Comparison of ENCODE assay signal across 15 cellular contexts in genomic region chr4:139020384-139020783, GRCh38. TPM values are rescaled to one million over a fixed set of nuclear protein-coding genes. Genes with fewer than 3 reads are reported as not detected.
DNase-seq lines count a peak whose midpoint lies in the region; ATAC-seq and TF ChIP-seq lines count a peak whose summit lies in the region.
"Had no signal": no experiment of that assay in that cellular context is flagged by ENCODE, and none has a peak within 500 bp of the region (broad histone marks: within the 10 kb centered on the region; RNA-seq: fewer than 3 reads in every experiment).

No MANE protein-coding gene starts in this region.

- H2BK120ac ChIP-seq in mesenchymal stem cell (ENCODE audit: low read depth, low read length): no peak overlapping the region

- no peak for TF ChIP-seq CTCF in HFF-Myc (IDR thresholded peaks at IDR 0.05; ENCODE audit: low read depth, low read length, missing control alignments)

- H2AFZ ChIP-seq in mesenchymal stem cell (ENCODE audit: low read depth, low read length): no peak overlapping the region

- peak overlapping the region; percentile 63 for H3K4me2 ChIP-seq in mesenchymal stem cell (ENCODE audit: low read length, poor library complexity, severe bottlenecking)

- H3K4me1 Mint-ChIP-seq in effector memory CD8-positive, alpha-beta T cell (ENCODE audit: low read depth in 2 of 2): peaks cover 6 to 8% of the 10 kb centered on the region in 2 donors
- H3K4me1 Mint-ChIP-seq in activated T-helper 2 cell treated with anti-CD3 and anti-CD28 coated beads, Interferon-gamma antibody, Interleukin-2, Interleukin-4, amounts not matched to agents 10 μg/mL and 5 μg/mL and 100 μg/mL, durations not matched to agents 14 hours and 24 hours and 36 hours (ENCODE audit: low read depth): peaks cover 31% of the 10 kb centered on the region

- no peak overlapping the region for H4K8ac ChIP-seq in mesenchymal stem cell (ENCODE audit: low read length)

- H3K4me3 Mint-ChIP-seq in effector memory CD8-positive, alpha-beta T cell: no peak overlapping the region
- no peak overlapping the region for H3K4me3 Mint-ChIP-seq in activated T-helper 2 cell treated with anti-CD3 and anti-CD28 coated beads, Interferon-gamma antibody, Interleukin-2, Interleukin-4, amounts not matched to agents 10 μg/mL and 5 μg/mL and 100 μg/mL, durations not matched to agents 14 hours and 24 hours and 36 hours (ENCODE audit: low read depth)
- H3K4me3 Mint-ChIP-seq: dendritic cell treated with granulocyte-macrophage colony-stimulating factor and Interleukin-4, amounts not matched to agents 40 ng/mL and 50 ng/mL, for 4 days had no signal

- H2AK5ac ChIP-seq in mesenchymal stem cell (ENCODE audit: low read length, severe bottlenecking): peak overlapping the region; percentile 59

- H3K27me3 ChIP-seq in mesenchymal stem cell (ENCODE audit: control insufficient read depth in 1 of 2, insufficient read depth in 1 of 2, low read length in 2 of 2): no peaks in the 10 kb centered on the region

- H3K14ac ChIP-seq in mesenchymal stem cell (ENCODE audit: low read length in 2 of 2): no peak overlapping the region

- no peak for ATAC-seq in effector memory CD8-positive, alpha-beta T cell (replicated peaks)
- ATAC-seq: sciatic nerve had no signal

- H3K36me3 Mint-ChIP-seq in effector memory CD8-positive, alpha-beta T cell (ENCODE audit: insufficient read depth): peaks cover 19% of the 10 kb centered on the region
- peaks cover 34% of the 10 kb centered on the region for H3K36me3 Mint-ChIP-seq in activated T-helper 2 cell treated with anti-CD3 and anti-CD28 coated beads, Interferon-gamma antibody, Interleukin-2, Interleukin-4, amounts not matched to agents 10 μg/mL and 5 μg/mL and 100 μg/mL, durations not matched to agents 14 hours and 24 hours and 36 hours (ENCODE audit: low read depth)

- no peak overlapping the region for H3K18ac ChIP-seq in mesenchymal stem cell (ENCODE audit: low read depth in 1 of 2, low read length in 2 of 2)

- peak overlapping the region; percentile 10 for H3K27ac ChIP-seq in mesenchymal stem cell (ENCODE audit: low read length, poor library complexity, severe bottlenecking)

- no peaks in the 10 kb centered on the region for H3K27me3 Mint-ChIP-seq in effector memory CD8-positive, alpha-beta T cell
- no peaks in the 10 kb centered on the region for H3K27me3 Mint-ChIP-seq in activated T-helper 2 cell treated with anti-CD3 and anti-CD28 coated beads, Interferon-gamma antibody, Interleukin-2, Interleukin-4, amounts not matched to agents 10 μg/mL and 5 μg/mL and 100 μg/mL, durations not matched to agents 14 hours and 24 hours and 36 hours (ENCODE audit: low read depth)
- H3K27me3 Mint-ChIP-seq: dendritic cell treated with granulocyte-macrophage colony-stimulating factor and Interleukin-4, amounts not matched to agents 40 ng/mL and 50 ng/mL, for 4 days had no signal

- no peak overlapping the region for H3K9ac ChIP-seq in mesenchymal stem cell (ENCODE audit: low read length)

- no peaks in the 10 kb centered on the region for H3K9me3 ChIP-seq in mesenchymal stem cell (ENCODE audit: control insufficient read depth, low read length)

- peaks cover 0 to 4% of the 10 kb centered on the region in 2 experiments for H3K36me3 ChIP-seq in mesenchymal stem cell (ENCODE audit: control insufficient read depth in 1 of 2, insufficient read depth in 2 of 2, low read depth in 1 of 2, low read length in 2 of 2)

- H3K79me1 ChIP-seq in mesenchymal stem cell (replicated peaks; ENCODE audit: low read length, poor library complexity, severe bottlenecking): no peaks in the 10 kb centered on the region

- no peaks in the 10 kb centered on the region for H3K9me3 Mint-ChIP-seq in effector memory CD8-positive, alpha-beta T cell
- H3K9me3 Mint-ChIP-seq in activated T-helper 2 cell treated with anti-CD3 and anti-CD28 coated beads, Interferon-gamma antibody, Interleukin-2, Interleukin-4, amounts not matched to agents 10 μg/mL and 5 μg/mL and 100 μg/mL, durations not matched to agents 14 hours and 24 hours and 36 hours: no peaks in the 10 kb centered on the region
- H3K9me3 Mint-ChIP-seq: dendritic cell treated with granulocyte-macrophage colony-stimulating factor and Interleukin-4, amounts not matched to agents 40 ng/mL and 50 ng/mL, for 4 days had no signal

- peak overlapping the region; percentile 41 to 44 for H3K27ac Mint-ChIP-seq in effector memory CD8-positive, alpha-beta T cell
- H3K27ac Mint-ChIP-seq in activated T-helper 2 cell treated with anti-CD3 and anti-CD28 coated beads, Interferon-gamma antibody, Interleukin-2, Interleukin-4, amounts not matched to agents 10 μg/mL and 5 μg/mL and 100 μg/mL, durations not matched to agents 14 hours and 24 hours and 36 hours: no peak overlapping the region
- H3K27ac Mint-ChIP-seq: dendritic cell treated with granulocyte-macrophage colony-stimulating factor and Interleukin-4, amounts not matched to agents 40 ng/mL and 50 ng/mL, for 4 days had no signal

- peak overlapping the region; percentile 69 for H2BK15ac ChIP-seq in mesenchymal stem cell (ENCODE audit: low read depth, poor library complexity, severe bottlenecking)

- peak; percentile 49 for DNase-seq in D341Med (ENCODE audit: low spot score)
- no peak for DNase-seq in HFF-Myc (ENCODE audit: extremely low read depth, low read depth)
- no peak for DNase-seq in effector memory CD8-positive, alpha-beta T cell
- no peak for DNase-seq in mesenchymal stem cell
- no peak for DNase-seq in activated T-helper 2 cell treated with anti-CD3 and anti-CD28 coated beads, Interferon-gamma antibody, Interleukin-2, Interleukin-4, amounts not matched to agents 10 μg/mL and 5 μg/mL and 100 μg/mL, durations not matched to agents 14 hours and 24 hours and 36 hours (ENCODE audit: low spot score)
- DNase-seq in NAMALWA (ENCODE audit: low spot score): no peak
- DNase-seq in NCI-H1417 treated with DMSO at 0.1 percent for 48 hours (lab: John Stamatoyannopoulos, UW): no peak
- DNase-seq in stimulated activated naive CD4-positive, alpha-beta T cell (lab: John Stamatoyannopoulos, UW): no peak
- DNase-seq: activated CD4-positive, alpha-beta T cell treated with anti-CD3 and anti-CD28 coated beads for 4 hours; activated CD8-positive, alpha-beta memory T cell treated with anti-CD3 and anti-CD28 coated beads, Interleukin-2, amount 50 U/mL, for 48 hours; activated naive CD4-positive, alpha-beta T cell; COR-L47; nucleus accumbens had no signal

- H2BK5ac ChIP-seq in mesenchymal stem cell (ENCODE audit: low read depth, low read length, poor library complexity, severe bottlenecking): no peak overlapping the region

- intact Hi-C loops in activated T-helper 2 cell treated with anti-CD3 and anti-CD28 coated beads, Interferon-gamma antibody, Interleukin-2, Interleukin-4, amounts not matched to agents 10 μg/mL and 5 μg/mL and 100 μg/mL, durations not matched to agents 14 hours and 24 hours and 36 hours (cut with micrococcal nuclease): no loop called here

- H3K4me3 ChIP-seq in HFF-Myc (replicated peaks; ENCODE audit: low read depth, low read length) (peak overlapping the region; percentile 89; the same call in 1 of the 2 replicates), mesenchymal stem cell (ENCODE audit: insufficient read depth in 1 of 2, low read depth in 1 of 2, low read length in 2 of 2) (no peak overlapping the region)

- 69% methylated on average over 4 of the region's 4 CpGs for WGBS in mesenchymal stem cell

- H2BK12ac ChIP-seq in mesenchymal stem cell (ENCODE audit: low read length in 2 of 2): no peak overlapping the region

- H3K4me1 ChIP-seq in mesenchymal stem cell (ENCODE audit: control insufficient read depth, insufficient read depth, low read depth, low read length): peaks cover 19% of the 10 kb centered on the region

- H3K23ac ChIP-seq in mesenchymal stem cell (ENCODE audit: low read length in 2 of 2): no peak overlapping the region

- H4K91ac ChIP-seq in mesenchymal stem cell (ENCODE audit: low read length): no peak overlapping the region

- no peak overlapping the region for H3K4ac ChIP-seq in mesenchymal stem cell (ENCODE audit: low read depth in 1 of 2, low read length in 2 of 2)

RNA-seq across cellular contexts. Expression of gene NOCT, which starts 4.8 kb away (rescaled TPM):
- 9.1 TPM for polyA plus RNA-seq in mesenchymal stem cell (2013, experiment 1 of 2)
- polyA plus RNA-seq in mesenchymal stem cell (2013, experiment 2 of 2): 8.2 TPM
- 20.3 and 22.1 TPM in 2 replicates for total RNA-seq in activated T-helper 2 cell treated with anti-CD3 and anti-CD28 coated beads, Interferon-gamma antibody, Interleukin-2, Interleukin-4, amounts not matched to agents 10 μg/mL and 5 μg/mL and 100 μg/mL, durations not matched to agents 14 hours and 24 hours and 36 hours
